In the genomic region with DNA sequence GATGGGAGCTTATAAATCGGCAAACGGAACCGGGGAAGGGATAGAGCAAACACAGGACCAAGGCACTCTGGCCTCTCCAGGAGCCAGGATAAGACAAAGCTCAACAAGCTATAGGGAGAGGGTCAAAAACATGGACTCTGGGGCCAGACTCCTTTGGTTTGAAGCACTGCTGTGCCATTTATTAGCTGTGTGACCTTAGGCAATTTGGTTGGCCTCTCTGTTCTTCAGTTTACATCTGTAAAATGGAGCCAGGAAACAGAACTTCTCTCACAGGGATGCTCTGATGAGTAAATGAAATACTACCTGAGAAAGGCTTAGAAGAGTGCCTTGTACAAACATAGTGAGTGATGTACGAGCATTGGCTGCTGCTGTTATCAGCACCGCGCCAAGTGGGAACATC, we compare ENCODE assay signal across 15 cellular contexts.
DNase-seq lines count a peak whose midpoint lies in the region; ATAC-seq, FAIRE-seq and TF ChIP-seq lines count a peak whose summit lies in the region.
"Had no signal": no experiment of that assay in that cellular context is flagged by ENCODE, and none has a peak within 500 bp of the region (broad histone marks: within the 10 kb centered on the region; RNA-seq: fewer than 3 reads in every experiment).

No MANE protein-coding gene starts in this region.

- H3K4me2 ChIP-seq in HepG2 (ENCODE audit: low read depth, low read length): no peak overlapping the region

- no peak for TF ChIP-seq CTCF in HepG2 (CRISPR knock-in tag; IDR thresholded peaks at IDR 0.05)
- no peak for TF ChIP-seq CTCF in right lobe of liver (IDR thresholded peaks at IDR 0.05)
- no peak for TF ChIP-seq CTCF in spleen (IDR thresholded peaks at IDR 0.05 in 8 of 11, conservative IDR thresholded peaks at IDR 0.05 in 3 of 11)

- no peaks in the 10 kb centered on the region for H3K36me3 Mint-ChIP-seq in activated T-helper 1 cell treated with anti-CD3 and anti-CD28 coated beads, Interleukin-12 subunit alpha, Interleukin-12 subunit beta, Interleukin-2, Interleukin-4 antibody, amounts not matched to agents 30 ng/mL and 10 ng/mL and 1 ng/mL, durations not matched to agents 14 hours and 24 hours and 36 hours (ENCODE audit: low read depth)
- H3K36me3 Mint-ChIP-seq in activated CD4-positive, alpha-beta memory T cell treated with anti-CD3 and anti-CD28 coated beads for 36 hours: no peaks in the 10 kb centered on the region
- H3K36me3 Mint-ChIP-seq: CD4-positive, alpha-beta memory T cell had no signal

- H3K27me3 Mint-ChIP-seq in activated T-helper 1 cell treated with anti-CD3 and anti-CD28 coated beads, Interleukin-12 subunit alpha, Interleukin-12 subunit beta, Interleukin-2, Interleukin-4 antibody, amounts not matched to agents 30 ng/mL and 10 ng/mL and 1 ng/mL, durations not matched to agents 14 hours and 24 hours and 36 hours (ENCODE audit: insufficient read depth): peaks cover 1% of the 10 kb centered on the region
- H3K27me3 Mint-ChIP-seq in activated CD4-positive, alpha-beta memory T cell treated with anti-CD3 and anti-CD28 coated beads for 36 hours: no peaks in the 10 kb centered on the region
- H3K27me3 Mint-ChIP-seq: CD4-positive, alpha-beta memory T cell had no signal

- TF ChIP-seq POLR2A in HepG2 (IDR thresholded peaks at IDR 0.05; ENCODE audit: insufficient read depth in 1 of 2, low read depth in 2 of 2, low read length in 2 of 2) (no peak), right lobe of liver (IDR thresholded peaks at IDR 0.05) (no peak), spleen (IDR thresholded peaks at IDR 0.05) (no peak)

- H3K4me1 Mint-ChIP-seq in activated T-helper 1 cell treated with anti-CD3 and anti-CD28 coated beads, Interleukin-12 subunit alpha, Interleukin-12 subunit beta, Interleukin-2, Interleukin-4 antibody, amounts not matched to agents 30 ng/mL and 10 ng/mL and 1 ng/mL, durations not matched to agents 14 hours and 24 hours and 36 hours (ENCODE audit: low read depth): peaks cover 18% of the 10 kb centered on the region
- H3K4me1 Mint-ChIP-seq in activated CD4-positive, alpha-beta memory T cell treated with anti-CD3 and anti-CD28 coated beads for 36 hours (ENCODE audit: low read depth): peaks cover 11% of the 10 kb centered on the region

- no peak for ATAC-seq in HepG2
- no peak for ATAC-seq in right lobe of liver

- H3K27me3 ChIP-seq in HepG2 (ENCODE audit: control insufficient read depth in 1 of 2, insufficient read depth in 2 of 2, low read length in 2 of 2) (no peaks in the 10 kb centered on the region), right lobe of liver (no peaks in the 10 kb centered on the region), spleen (replicated peaks in 1 of 7) (no peaks in the 10 kb centered on the region)

- H3K4me3 ChIP-seq in HepG2 (replicated peaks in 1 of 3; ENCODE audit: insufficient read depth in 1 of 3, low read depth in 2 of 3, low read length in 3 of 3): no peak overlapping the region
- H3K4me3 ChIP-seq in right lobe of liver: no peak overlapping the region
- no peak overlapping the region for H3K4me3 ChIP-seq in spleen

- no peak for TF ChIP-seq RAD21 in HepG2 (CRISPR knock-in tag; IDR thresholded peaks at IDR 0.05)

- no peak overlapping the region for H2AFZ ChIP-seq in HepG2 (ENCODE audit: low read length)

- 83% methylated on average over 6 of the region's 6 CpGs for WGBS in HepG2 (ENCODE audit: low lambda C conversion rate)
- WGBS in right lobe of liver (ENCODE audit: insufficient coverage, low coverage, low lambda C conversion rate, missing lambda C conversion rate): 81% methylated on average over 3 of the region's 6 CpGs
- 79 to 92% (median 88%) methylated on average over 6 of the region's 6 CpGs for WGBS in spleen, 5 donors

- no peak overlapping the region for H3K4me3 Mint-ChIP-seq in activated T-helper 1 cell treated with anti-CD3 and anti-CD28 coated beads, Interleukin-12 subunit alpha, Interleukin-12 subunit beta, Interleukin-2, Interleukin-4 antibody, amounts not matched to agents 30 ng/mL and 10 ng/mL and 1 ng/mL, durations not matched to agents 14 hours and 24 hours and 36 hours
- H3K4me3 Mint-ChIP-seq in activated CD4-positive, alpha-beta memory T cell treated with anti-CD3 and anti-CD28 coated beads for 36 hours: no peak overlapping the region
- H3K4me3 Mint-ChIP-seq: H9 had no signal

- in situ Hi-C loops in HepG2 (cut with HindIII; ENCODE audit: extremely low pct_ligation_motif_present, low pct_unique_long_range_greater_than_20kb): no loop called here

- no peaks in the 10 kb centered on the region for H3K79me2 ChIP-seq in HepG2 (ENCODE audit: insufficient read depth, low read length)

- intact Hi-C loops in HepG2 (cut with micrococcal nuclease; ENCODE audit: unreplicated experiment): no loop called here
- intact Hi-C loops in right lobe of liver (cut with DNase I): no loop called here
- intact Hi-C loops in activated T-helper 1 cell treated with anti-CD3 and anti-CD28 coated beads, Interleukin-12 subunit alpha, Interleukin-12 subunit beta, Interleukin-2, Interleukin-4 antibody, amounts not matched to agents 30 ng/mL and 10 ng/mL and 1 ng/mL, durations not matched to agents 14 hours and 24 hours and 36 hours (cut with micrococcal nuclease): no loop called here
- intact Hi-C loops in spleen (cut with DNase I; ENCODE audit: low total_unique reads): no loop called here
- intact Hi-C loops in activated CD4-positive, alpha-beta memory T cell treated with anti-CD3 and anti-CD28 coated beads for 36 hours (cut with micrococcal nuclease): no loop called here

- CTCF ChIA-PET in HepG2 (lab: Yijun Ruan, JAX; ENCODE audit: low intra/inter-chr PET ratio, low total read pairs): no interaction called here
- CTCF ChIA-PET in activated CD4-positive, alpha-beta memory T cell treated with anti-CD3 and anti-CD28 coated beads for 36 hours (lab: Charles Lee): no interaction called here

- no peak for FAIRE-seq in HepG2 (lab: Jason Lieb, UNC)
- FAIRE-seq: A204.1, H1 had no signal

- no peak for TF ChIP-seq EP300 in HepG2 (IDR thresholded peaks at IDR 0.05; ENCODE audit: low read depth in 2 of 2, low read length in 2 of 2)
- no peak for TF ChIP-seq EP300 in HepG2 (CRISPR knock-in tag; IDR thresholded peaks at IDR 0.05; ENCODE audit: borderline replicate concordance)

- DNase-seq in HepG2 (ENCODE audit: low spot score) (no peak), right lobe of liver (no peak), spleen (peak; percentile 51), NCI-H345 (lab: John Stamatoyannopoulos, UW) (no peak)
- no peak for DNase-seq in activated T-helper 1 cell treated with anti-CD3 and anti-CD28 coated beads, Interleukin-12 subunit alpha, Interleukin-12 subunit beta, Interleukin-2, Interleukin-4 antibody, amounts not matched to agents 30 ng/mL and 10 ng/mL and 1 ng/mL, durations not matched to agents 14 hours and 24 hours and 36 hours (ENCODE audit: low spot score)
- no peak for DNase-seq in activated CD4-positive, alpha-beta memory T cell treated with anti-CD3 and anti-CD28 coated beads for 36 hours
- DNase-seq: AML-193; Calu3; CD4-positive, alpha-beta memory T cell; DMS79 treated with DMSO at 0.1 percent for 48 hours; GF-D8; H9 had no signal

- no peaks in the 10 kb centered on the region for H3K9me3 ChIP-seq in HepG2 (ENCODE audit: low read length)
- H3K9me3 ChIP-seq in right lobe of liver: no peaks in the 10 kb centered on the region
- H3K9me3 ChIP-seq in spleen: no peaks in the 10 kb centered on the region

- H3K9ac ChIP-seq in HepG2 (ENCODE audit: insufficient read depth, low read depth, low read length): no peak overlapping the region

- no peaks in the 10 kb centered on the region for H3K36me3 ChIP-seq in HepG2 (replicated peaks in 1 of 2; ENCODE audit: control insufficient read depth in 1 of 2, insufficient read depth in 2 of 2, low read length in 2 of 2)
- H3K36me3 ChIP-seq in right lobe of liver: no peaks in the 10 kb centered on the region
- no peaks in the 10 kb centered on the region for H3K36me3 ChIP-seq in spleen

- H3K4me1 ChIP-seq in HepG2 (ENCODE audit: insufficient read depth, low read length) (peaks cover 29% of the 10 kb centered on the region), right lobe of liver (no peaks in the 10 kb centered on the region), spleen (peaks cover 0 to 28% (median 8%) of the 10 kb centered on the region in 6 donors)

- H4K20me1 ChIP-seq in HepG2 (ENCODE audit: insufficient read depth, low read length): no peaks in the 10 kb centered on the region

- no peak overlapping the region for H3K27ac ChIP-seq in HepG2 (ENCODE audit: extremely low read length, insufficient read depth, low read length)
- H3K27ac ChIP-seq in right lobe of liver: no peak overlapping the region
- no peak overlapping the region for H3K27ac ChIP-seq in spleen
- H3K27ac ChIP-seq: C4-2B had no signal

- POLR2A ChIA-PET in HepG2 (lab: Yijun Ruan, JAX): no interaction called here
- POLR2A ChIA-PET in activated CD4-positive, alpha-beta memory T cell treated with anti-CD3 and anti-CD28 coated beads for 36 hours (lab: Charles Lee): no interaction called here

- peak overlapping the region; percentile 50 for H3K27ac Mint-ChIP-seq in activated T-helper 1 cell treated with anti-CD3 and anti-CD28 coated beads, Interleukin-12 subunit alpha, Interleukin-12 subunit beta, Interleukin-2, Interleukin-4 antibody, amounts not matched to agents 30 ng/mL and 10 ng/mL and 1 ng/mL, durations not matched to agents 14 hours and 24 hours and 36 hours
- no peak overlapping the region for H3K27ac Mint-ChIP-seq in activated CD4-positive, alpha-beta memory T cell treated with anti-CD3 and anti-CD28 coated beads for 36 hours
- H3K27ac Mint-ChIP-seq: H9 had no signal

- H3K9me3 Mint-ChIP-seq in activated T-helper 1 cell treated with anti-CD3 and anti-CD28 coated beads, Interleukin-12 subunit alpha, Interleukin-12 subunit beta, Interleukin-2, Interleukin-4 antibody, amounts not matched to agents 30 ng/mL and 10 ng/mL and 1 ng/mL, durations not matched to agents 14 hours and 24 hours and 36 hours: no peaks in the 10 kb centered on the region
- H3K9me3 Mint-ChIP-seq in activated CD4-positive, alpha-beta memory T cell treated with anti-CD3 and anti-CD28 coated beads for 36 hours: no peaks in the 10 kb centered on the region
- H3K9me3 Mint-ChIP-seq: CD4-positive, alpha-beta memory T cell; H9 had no signal

- BruUV-seq in HepG2 (replicated peaks; lab: Mats Ljungman, UMichigan): no TSS peak

TF ChIP-seq in HepG2, 621 proteins besides CTCF, POLR2A, EP300 and RAD21:
- TF ChIP-seq ZNF768 (CRISPR knock-in tag; IDR thresholded peaks at IDR 0.05) (peak; percentile 68; the same call in 1 of the 2 replicates), ZNF253 (CRISPR knock-in tag; IDR thresholded peaks at IDR 0.05; ENCODE audit: borderline replicate concordance) (no peak)
